Comparison of ENCODE assay signal across 1 cellular context in the genomic region with DNA sequence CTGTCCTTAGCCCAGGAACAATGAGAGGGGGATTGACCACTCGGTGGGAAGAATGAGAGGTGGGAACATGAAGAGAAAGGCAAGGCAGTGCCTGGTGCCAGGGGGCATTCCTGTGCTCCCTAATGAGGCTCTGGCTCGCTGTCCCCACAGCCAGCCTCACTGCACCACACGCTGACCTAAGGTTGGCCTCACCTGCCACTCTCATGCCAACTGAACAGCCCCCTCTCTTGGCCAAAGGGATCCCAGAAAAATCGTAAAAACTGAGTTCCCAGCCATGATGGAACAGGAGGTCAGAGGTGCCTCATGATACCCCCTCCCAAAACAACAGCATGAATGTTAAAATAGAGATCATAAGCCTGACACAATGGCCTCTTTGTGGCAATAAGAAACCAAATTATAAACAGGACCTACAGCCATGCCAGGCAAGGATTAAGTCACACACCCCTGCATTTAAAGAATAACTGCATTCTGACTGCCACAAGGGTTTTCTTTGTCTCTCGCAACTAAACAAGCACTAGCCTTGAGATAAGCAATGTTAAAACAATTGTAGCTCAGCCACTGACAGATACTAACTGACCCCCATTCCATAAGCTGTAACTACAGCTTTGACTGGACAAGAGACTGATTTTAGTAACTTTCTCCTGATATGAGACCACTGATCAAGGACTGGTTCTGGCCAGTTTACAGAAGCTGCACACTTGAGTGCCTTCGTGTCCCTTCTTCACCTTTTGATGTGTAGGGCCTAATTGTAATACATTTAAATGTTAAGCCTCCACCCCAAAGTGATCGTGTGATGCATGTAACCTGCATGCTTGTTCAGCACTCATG.
TF ChIP-seq lines count a peak whose summit lies in the region.

No MANE protein-coding gene starts in this region.

TF ChIP-seq in H1, 55 proteins besides CTCF, POLR2A, EP300 and RAD21:
- TF ChIP-seq BCL11A (IDR thresholded peaks at IDR 0.05; ENCODE audit: low read depth in 2 of 2, low read length in 2 of 2), result no peak
- TF ChIP-seq SRF (IDR thresholded peaks at IDR 0.05; ENCODE audit: low read depth, low read length), result no peak
